Comparison of ENCODE assay signal across 16 cellular contexts in the genomic region with DNA sequence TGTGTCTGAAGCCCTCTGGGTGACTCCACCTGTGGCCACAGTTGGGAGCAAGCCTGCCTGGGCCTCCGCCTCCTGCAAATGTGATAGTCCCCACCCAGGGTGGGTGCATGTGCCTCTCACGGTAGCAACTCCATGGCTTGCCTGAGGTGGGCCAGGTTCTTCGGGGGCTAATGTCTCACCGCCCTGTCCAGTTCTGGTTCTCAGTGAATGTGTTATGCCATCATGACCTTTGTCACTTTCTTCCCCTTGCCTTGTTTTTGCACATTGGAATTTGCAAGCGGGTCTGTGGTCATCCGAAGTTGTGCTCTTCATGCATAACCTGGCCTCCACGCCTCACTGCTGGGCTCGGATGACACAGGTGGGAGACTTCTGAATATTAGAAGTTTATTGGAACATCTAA. TPM values are rescaled to one million over a fixed set of nuclear protein-coding genes. Genes with fewer than 3 reads are reported as not detected.
DNase-seq lines count a peak whose midpoint lies in the region; ATAC-seq and TF ChIP-seq lines count a peak whose summit lies in the region.
"Had no signal": no experiment of that assay in that cellular context is flagged by ENCODE, and none has a peak within 500 bp of the region (broad histone marks: within the 10 kb centered on the region; RNA-seq: fewer than 3 reads in every experiment).

No MANE protein-coding gene starts in this region.

- peaks cover 45% of the 10 kb centered on the region for H3K4me1 Mint-ChIP-seq in GM23338
- H3K4me1 Mint-ChIP-seq: CD4-positive, CD25-positive, alpha-beta regulatory T cell had no signal

- H3K36me3 Mint-ChIP-seq in GM23338 (ENCODE audit: low read depth): peaks cover 3% of the 10 kb centered on the region; the same call in 1 of the 3 replicates
- H3K36me3 Mint-ChIP-seq: CD4-positive, CD25-positive, alpha-beta regulatory T cell had no signal

- H3K79me2 ChIP-seq in GM23338 (replicated peaks; ENCODE audit: insufficient read depth): peaks cover 11% of the 10 kb centered on the region

- H3K9me2 ChIP-seq in GM23338 (ENCODE audit: insufficient read depth): no peaks in the 10 kb centered on the region

- H3K56ac ChIP-seq in IMR-90 (ENCODE audit: extremely low read depth, insufficient read depth, low read length): no peak overlapping the region

- WGBS in IMR-90 (ENCODE audit: extremely low coverage in 2 of 2, insufficient read length in 1 of 2), 2 experiments: 80% methylated on average over 1 of the region's 8 CpGs; no CpG with 5 or more reads in 1 of the 2 experiments
- WGBS in mesenchymal stem cell: 95% methylated on average over 5 of the region's 8 CpGs

- no peak overlapping the region for H2AK9ac ChIP-seq in IMR-90 (replicated peaks; ENCODE audit: low read depth, low read length, poor library complexity)

- H3F3A ChIP-seq in GM23338 (replicated peaks; ENCODE audit: low read depth): no peaks in the 10 kb centered on the region

- intact Hi-C loops in IMR-90 (cut with micrococcal nuclease): no loop called here

- no peak overlapping the region for H2BK15ac ChIP-seq in IMR-90 (ENCODE audit: low read depth, low read length)
- peak overlapping the region; percentile 33 for H2BK15ac ChIP-seq in mesenchymal stem cell (ENCODE audit: low read depth, poor library complexity, severe bottlenecking)

- H3K9ac ChIP-seq in IMR-90 (ENCODE audit: low read depth, low read length): no peak overlapping the region
- no peak overlapping the region for H3K9ac ChIP-seq in mesenchymal stem cell (ENCODE audit: low read length)
- H3K9ac ChIP-seq: BLaER1 treated with 17β-estradiol and CSF1 and Interleukin-3, amounts not matched to agents 10 nM and 100 nM had no signal

- H2AFZ ChIP-seq in GM23338: no peak overlapping the region
- H2AFZ ChIP-seq in IMR-90 (replicated peaks; ENCODE audit: low read length, poor library complexity): peak overlapping the region; percentile 8
- no peak overlapping the region for H2AFZ ChIP-seq in mesenchymal stem cell (ENCODE audit: low read depth, low read length)

- H3K4ac ChIP-seq in IMR-90 (ENCODE audit: low read depth, low read length) (no peak overlapping the region), mesenchymal stem cell (ENCODE audit: low read depth in 1 of 2, low read length in 2 of 2) (peak overlapping the region in 1 of 2 experiments; percentile 53)

- H4K8ac ChIP-seq in IMR-90 (ENCODE audit: low read depth in 2 of 2, low read length in 2 of 2) (no peak overlapping the region), mesenchymal stem cell (ENCODE audit: low read length) (no peak overlapping the region)

- peaks cover 2% of the 10 kb centered on the region; the same call in 1 of the 2 replicates for H3K9me3 ChIP-seq in IMR-90 (ENCODE audit: control insufficient read depth, insufficient read depth, low read length)
- H3K9me3 ChIP-seq in mesenchymal stem cell (ENCODE audit: control insufficient read depth, low read length): no peaks in the 10 kb centered on the region
- H3K9me3 ChIP-seq: BLaER1 treated with 17β-estradiol and CSF1 and Interleukin-3, amounts not matched to agents 10 nM and 100 nM had no signal

- H3K4me3 Mint-ChIP-seq in GM23338: no peak overlapping the region
- H3K4me3 Mint-ChIP-seq: CD4-positive, CD25-positive, alpha-beta regulatory T cell; HFFc6 had no signal

- H2BK120ac ChIP-seq in IMR-90 (ENCODE audit: low read depth, low read length) (no peak overlapping the region), mesenchymal stem cell (ENCODE audit: low read depth, low read length) (no peak overlapping the region)

- ATAC-seq in GM23338: no peak
- no peak for ATAC-seq in IMR-90 (ENCODE audit: low read depth)
- no peak for ATAC-seq in GM18909 (IDR thresholded peaks at IDR 0.05; ENCODE audit: poor library complexity, unreplicated experiment)
- ATAC-seq: GM12878 had no signal

- POLR2A ChIA-PET in IMR-90 (lab: Charles Lee; ENCODE audit: unreplicated experiment): no interaction called here

- H4K20me1 ChIP-seq in GM23338 (replicated peaks; ENCODE audit: insufficient read depth) (no peaks in the 10 kb centered on the region; the same call in 1 of the 2 replicates), IMR-90 (ENCODE audit: insufficient read depth, low read length) (no peaks in the 10 kb centered on the region)
- H4K20me1 ChIP-seq: BLaER1 treated with 17β-estradiol and CSF1 and Interleukin-3, amounts not matched to agents 10 nM and 100 nM had no signal

- no peak overlapping the region for H2BK12ac ChIP-seq in mesenchymal stem cell (ENCODE audit: low read length in 2 of 2)

- H4K91ac ChIP-seq in IMR-90 (ENCODE audit: insufficient read depth, low read depth, low read length): no peak overlapping the region; the same call in 1 of the 2 replicates
- no peak overlapping the region for H4K91ac ChIP-seq in mesenchymal stem cell (ENCODE audit: low read length)

- H3K4me2 ChIP-seq in GM23338: no peak overlapping the region
- no peak overlapping the region for H3K4me2 ChIP-seq in IMR-90 (ENCODE audit: low read depth, low read length)
- no peak overlapping the region for H3K4me2 ChIP-seq in mesenchymal stem cell (ENCODE audit: low read length, poor library complexity, severe bottlenecking)
- H3K4me2 ChIP-seq: BLaER1 treated with 17β-estradiol and CSF1 and Interleukin-3, amounts not matched to agents 10 nM and 100 nM had no signal

- no peak for DNase-seq in GM23338 (ENCODE audit: low spot score)
- DNase-seq in IMR-90: no peak
- peak; percentile 23 for DNase-seq in kidney tubule cell (ENCODE audit: low spot score)
- no peak for DNase-seq in mesenchymal stem cell
- no peak for DNase-seq in superior temporal gyrus (ENCODE audit: extremely low spot score)
- DNase-seq in HPDE6-E6E7 (ENCODE audit: extremely low spot score): no peak
- DNase-seq: ACHN; Calu3; CD4-positive, CD25-positive, alpha-beta regulatory T cell; DMS 273 treated with DMSO at 0.1 percent for 48 hours; GOT3; HCEC 1CT; HFFc6 had no signal

- in situ Hi-C loops in IMR-90 (cut with MboI; ENCODE audit: low sequenced_read_pairs): no loop called here

- H3K23ac ChIP-seq in IMR-90 (ENCODE audit: low read depth, low read length) (no peak overlapping the region), mesenchymal stem cell (ENCODE audit: low read length in 2 of 2) (no peak overlapping the region)

- peak overlapping the region; percentile 83; the same call in 1 of the 2 replicates for H3K27ac Mint-ChIP-seq in GM23338
- H3K27ac Mint-ChIP-seq: CD4-positive, CD25-positive, alpha-beta regulatory T cell; HFFc6 had no signal

- H4K5ac ChIP-seq in IMR-90 (ENCODE audit: low read depth, low read length): no peak overlapping the region

- peaks cover 7% of the 10 kb centered on the region for H3K27me3 Mint-ChIP-seq in GM23338 (ENCODE audit: insufficient read depth, low read depth, poor library complexity)

- CTCF ChIA-PET in IMR-90 (lab: Yijun Ruan, JAX): no interaction called here

- H3K18ac ChIP-seq in IMR-90 (ENCODE audit: low read depth, low read length) (no peak overlapping the region), mesenchymal stem cell (ENCODE audit: low read depth in 1 of 2, low read length in 2 of 2) (peak overlapping the region; percentile 37 to 88)

- no peak overlapping the region for H3K27ac ChIP-seq in GM23338 (ENCODE audit: low read depth)
- H3K27ac ChIP-seq in IMR-90 (ENCODE audit: insufficient read depth, low read length): no peak overlapping the region
- H3K27ac ChIP-seq in mesenchymal stem cell (ENCODE audit: low read length, poor library complexity, severe bottlenecking): no peak overlapping the region
- H3K27ac ChIP-seq: BLaER1 treated with 17β-estradiol and CSF1 and Interleukin-3, amounts not matched to agents 10 nM and 100 nM had no signal

- H3K79me1 ChIP-seq in IMR-90 (ENCODE audit: low read depth in 1 of 2, low read length in 2 of 2) (no peaks in the 10 kb centered on the region), mesenchymal stem cell (replicated peaks; ENCODE audit: low read length, poor library complexity, severe bottlenecking) (peaks cover 12% of the 10 kb centered on the region)

- TF ChIP-seq RAD21 in IMR-90 (IDR thresholded peaks at IDR 0.05; ENCODE audit: low read length): no peak

- no peak overlapping the region for H3K4me3 ChIP-seq in GM23338
- H3K4me3 ChIP-seq in IMR-90 (ENCODE audit: insufficient read depth, low read depth, low read length): no peak overlapping the region
- H3K4me3 ChIP-seq in mesenchymal stem cell (ENCODE audit: insufficient read depth in 1 of 2, low read depth in 1 of 2, low read length in 2 of 2): no peak overlapping the region
- H3K4me3 ChIP-seq: BLaER1 treated with 17β-estradiol and CSF1 and Interleukin-3, amounts not matched to agents 10 nM and 100 nM; GM12878 had no signal

- H2AK5ac ChIP-seq in IMR-90 (ENCODE audit: low read depth, low read length) (no peak overlapping the region), mesenchymal stem cell (ENCODE audit: low read length, severe bottlenecking) (no peak overlapping the region)

- no peak for TF ChIP-seq POLR2A in IMR-90 (IDR thresholded peaks at IDR 0.05; ENCODE audit: low read depth, low read length)

- no peak for TF ChIP-seq CTCF in GM23338 (conservative IDR thresholded peaks at IDR 0.05; ENCODE audit: low read depth in 2 of 2)
- no peak for TF ChIP-seq CTCF in IMR-90 (conservative IDR thresholded peaks at IDR 0.05; ENCODE audit: low read depth, low read length)

- no TSS peak for BruUV-seq in IMR-90 (replicated peaks; lab: Mats Ljungman, UMichigan)

- H3K27me3 ChIP-seq in GM23338 (ENCODE audit: insufficient read depth) (no peaks in the 10 kb centered on the region), IMR-90 (ENCODE audit: control insufficient read depth, insufficient read depth, low read length) (no peaks in the 10 kb centered on the region), mesenchymal stem cell (ENCODE audit: control insufficient read depth in 1 of 2, insufficient read depth in 1 of 2, low read length in 2 of 2) (peaks cover 0 to 12% of the 10 kb centered on the region in 2 experiments)
- H3K27me3 ChIP-seq: BLaER1 treated with 17β-estradiol and CSF1 and Interleukin-3, amounts not matched to agents 10 nM and 100 nM had no signal

- H2BK5ac ChIP-seq in IMR-90 (ENCODE audit: low read depth, low read length, poor library complexity, severe bottlenecking): no peak overlapping the region
- no peak overlapping the region for H2BK5ac ChIP-seq in mesenchymal stem cell (ENCODE audit: low read depth, low read length, poor library complexity, severe bottlenecking)

- no peaks in the 10 kb centered on the region for H3K9me1 ChIP-seq in IMR-90 (ENCODE audit: insufficient read depth, low read length)

- H2BK20ac ChIP-seq in IMR-90 (ENCODE audit: low read depth, low read length): no peak overlapping the region

- H3K14ac ChIP-seq in IMR-90 (replicated peaks; ENCODE audit: low read depth, low read length) (no peak overlapping the region), mesenchymal stem cell (ENCODE audit: low read length in 2 of 2) (peak overlapping the region in 1 of 2 experiments; percentile 1)

- H3K4me1 ChIP-seq in GM23338 (ENCODE audit: insufficient read depth) (peaks cover 29% of the 10 kb centered on the region), IMR-90 (ENCODE audit: control insufficient read depth, insufficient read depth, low read length) (peaks cover 9% of the 10 kb centered on the region; the same call in 1 of the 2 replicates), mesenchymal stem cell (ENCODE audit: control insufficient read depth, insufficient read depth, low read depth, low read length) (peaks cover 28% of the 10 kb centered on the region)
- H3K4me1 ChIP-seq: BLaER1 treated with 17β-estradiol and CSF1 and Interleukin-3, amounts not matched to agents 10 nM and 100 nM had no signal

- dilution Hi-C loops in IMR-90 (cut with HindIII; ENCODE audit: low sequenced_read_pairs, unreplicated experiment): no loop called here

- no peaks in the 10 kb centered on the region for H3K36me3 ChIP-seq in GM23338 (ENCODE audit: insufficient read depth)
- no peaks in the 10 kb centered on the region for H3K36me3 ChIP-seq in IMR-90 (ENCODE audit: control insufficient read depth, insufficient read depth, low read length)
- H3K36me3 ChIP-seq in mesenchymal stem cell (ENCODE audit: control insufficient read depth in 1 of 2, insufficient read depth in 2 of 2, low read depth in 1 of 2, low read length in 2 of 2): peaks cover 0 to 3% of the 10 kb centered on the region in 2 experiments
- H3K36me3 ChIP-seq: BLaER1 treated with 17β-estradiol and CSF1 and Interleukin-3, amounts not matched to agents 10 nM and 100 nM had no signal

- H3K9me3 Mint-ChIP-seq in GM23338: no peaks in the 10 kb centered on the region
- H3K9me3 Mint-ChIP-seq: HFFc6 had no signal

RNA-seq across cellular contexts. Expression of a gene that starts 39.7 kb away (rescaled TPM):
- 15.8 and 16.8 TPM in 2 replicates for total RNA-seq in GM23338 (2014; rRNA removed; shearing (Covaris generic))
- polyA plus RNA-seq in GM23338 (2016; fragmentation: Nextera tagmentation; extraction: Ambion mirVana) (3.2 and 3.5 TPM in 2 replicates), IMR-90 (2012; rRNA removed) (14.2 and 14.6 TPM in 2 replicates)
- 8.1 TPM in 2 replicates for total RNA-seq in IMR-90 (2012; rRNA removed)
- polyA plus RNA-seq in IMR-90 (2012; cell fraction: cytosol; rRNA removed): 12.7 and 17.2 TPM in 2 replicates
- 23.2 and 26.5 TPM in 2 replicates for polyA plus RNA-seq in IMR-90 (2012; cell fraction: nucleus; rRNA removed; ENCODE audit: low replicate concordance)
- polyA plus RNA-seq in mesenchymal stem cell (2013, experiment 1 of 2): 7.9 TPM
- polyA plus RNA-seq in mesenchymal stem cell (2013, experiment 2 of 2): 7.6 TPM
- polyA plus RNA-seq: CD4-positive, CD25-positive, alpha-beta regulatory T cell had no signal
